Comparison of ENCODE assay signal across 24 cellular contexts in the genomic region with DNA sequence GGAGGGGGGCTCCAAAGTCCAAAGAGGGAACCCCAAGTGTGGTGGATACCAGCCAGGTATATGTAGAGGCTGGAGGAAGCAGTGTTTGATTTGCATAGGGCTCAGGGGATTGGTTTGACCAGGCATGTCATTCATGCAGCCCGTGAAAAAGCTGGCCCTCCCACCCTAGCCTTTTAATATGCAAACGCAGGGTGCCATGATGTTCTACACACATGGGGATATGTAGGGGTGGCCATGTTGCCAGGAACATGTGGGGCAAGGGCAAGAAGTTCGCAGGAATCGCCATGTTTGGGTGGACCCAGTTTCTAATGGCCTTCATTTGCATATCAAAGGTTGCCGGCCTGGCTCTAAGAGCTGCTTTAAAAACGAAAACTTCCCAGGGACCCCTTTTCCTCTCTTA.
"Had no signal": no experiment of that assay in that cellular context is flagged by ENCODE, and none has a peak within 500 bp of the region (broad histone marks: within the 10 kb centered on the region; RNA-seq: fewer than 3 reads in every experiment).

No MANE protein-coding gene starts in this region.

- H3K4me3 ChIP-seq: PC-9, SK-N-MC had no signal

- H3K4me3 Mint-ChIP-seq: activated B cell treated with CpG ODN at 0.5 μM for 24 hours; activated CD4-positive, alpha-beta T cell treated with anti-CD3 and anti-CD28 coated beads, Interleukin-2, amount 10 ng/mL, durations not matched to agents 24 days and 14 days; activated CD8-positive, alpha-beta memory T cell treated with anti-CD3 and anti-CD28 coated beads, Interleukin-2, amount 10 ng/mL, durations not matched to agents 7 days and 5 days; activated naive CD4-positive, alpha-beta T cell treated with anti-CD3 and anti-CD28 coated beads, Interleukin-2, amount 50 U/mL, for 24 hours; activated T-cell treated with anti-CD3 and anti-CD28 coated beads, Interleukin-2, amount 50 U/mL, for 24 hours; activated T-helper 1 cell treated with anti-CD3 and anti-CD28 coated beads, Interleukin-12 subunit alpha, Interleukin-12 subunit beta, Interleukin-2, Interleukin-4 antibody, amounts not matched to agents 30 ng/mL and 10 ng/mL and 1 ng/mL, durations not matched to agents 14 hours and 24 hours and 36 hours; T-cell had no signal

- H3K27ac ChIP-seq: PC-9, SK-N-MC had no signal

- H3K27me3 Mint-ChIP-seq: activated naive CD4-positive, alpha-beta T cell treated with anti-CD3 and anti-CD28 coated beads, Interleukin-2, amount 50 U/mL, for 24 hours; activated T-cell treated with anti-CD3 and anti-CD28 coated beads, Interleukin-2, amount 50 U/mL, for 24 hours had no signal

- ATAC-seq: activated CD8-positive, alpha-beta memory T cell treated with anti-CD3 and anti-CD28 coated beads, Interleukin-2, amount 10 ng/mL, durations not matched to agents 7 days and 5 days; T-cell had no signal

- H3K27ac Mint-ChIP-seq: activated B cell treated with CpG ODN at 0.5 μM for 24 hours; activated CD4-positive, alpha-beta T cell treated with anti-CD3 and anti-CD28 coated beads, Interleukin-2, amount 10 ng/mL, durations not matched to agents 24 days and 14 days; activated CD8-positive, alpha-beta memory T cell treated with anti-CD3 and anti-CD28 coated beads, Interleukin-2, amount 10 ng/mL, durations not matched to agents 7 days and 5 days; activated T-cell treated with anti-CD3 and anti-CD28 coated beads, Interleukin-2, amount 50 U/mL, for 24 hours; activated T-helper 1 cell treated with anti-CD3 and anti-CD28 coated beads, Interleukin-12 subunit alpha, Interleukin-12 subunit beta, Interleukin-2, Interleukin-4 antibody, amounts not matched to agents 30 ng/mL and 10 ng/mL and 1 ng/mL, durations not matched to agents 14 hours and 24 hours and 36 hours; T-cell had no signal

- DNase-seq: activated B cell treated with CpG ODN at 0.5 μM for 24 hours; activated CD4-positive, alpha-beta T cell treated with anti-CD3 and anti-CD28 coated beads for 1 hour; activated CD4-positive, alpha-beta T cell treated with anti-CD3 and anti-CD28 coated beads, Interleukin-2, amount 10 ng/mL, durations not matched to agents 24 days and 14 days; activated CD4-positive, alpha-beta T cell treated with anti-CD3 and anti-CD28 coated beads, Interleukin-2, amount 50 U/mL, for 48 hours; activated CD8-positive, alpha-beta memory T cell treated with anti-CD3 and anti-CD28 coated beads, Interleukin-2, amount 10 ng/mL, durations not matched to agents 7 days and 5 days; activated effector memory CD4-positive, alpha-beta T cell treated with Interleukin-2 at 50 U/mL for 16 hours; activated naive CD4-positive, alpha-beta T cell; activated T-cell treated with anti-CD3 and anti-CD28 coated beads, Interleukin-2, amount 50 U/mL, for 24 hours; central memory CD4-positive, alpha-beta T cell; MM.1S; NCI-H1105 treated with DMSO at 0.1 percent for 48 hours; NCI-H1436 treated with DMSO at 0.1 percent for 48 hours; NCI-H187; NCI-H2081; NCI-H510A treated with DMSO at 0.1 percent for 48 hours; NCI-H82; PC-9; SHP77 treated with DMSO at 0.1 percent for 48 hours; T-cell; T-helper 2 cell; T1000 had no signal

- H2AFZ ChIP-seq: PC-9 had no signal

- H3K4me2 ChIP-seq: PC-9 had no signal

- H3K4me1 Mint-ChIP-seq: activated B cell treated with CpG ODN at 0.5 μM for 24 hours had no signal
